9 cellular contexts compared by ENCODE assay signal in the genomic region with DNA sequence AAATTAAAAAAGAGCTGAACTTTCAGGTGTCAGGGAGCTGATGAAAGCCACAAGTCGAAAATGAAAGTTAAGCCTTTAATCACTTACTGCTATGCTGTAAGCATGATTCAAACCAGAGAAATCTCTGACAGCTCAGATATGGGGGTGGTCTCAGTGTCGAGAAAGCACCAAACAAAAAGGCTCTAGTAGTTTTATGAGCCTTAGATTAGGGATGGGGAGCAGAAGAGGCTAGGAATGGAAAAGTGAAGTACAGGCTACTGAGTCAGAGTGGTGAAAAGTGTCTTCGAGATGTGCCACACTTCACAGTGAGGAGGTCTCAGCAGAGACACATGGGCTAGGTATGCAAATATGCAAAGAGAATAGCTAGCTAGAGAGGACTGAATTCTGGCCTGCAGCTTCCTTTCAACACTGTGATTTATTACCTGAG.
DNase-seq lines count a peak whose midpoint lies in the region; ATAC-seq and TF ChIP-seq lines count a peak whose summit lies in the region.
"Had no signal": no experiment of that assay in that cellular context is flagged by ENCODE, and none has a peak within 500 bp of the region (broad histone marks: within the 10 kb centered on the region; RNA-seq: fewer than 3 reads in every experiment).

No MANE protein-coding gene starts in this region.

- CTCF ChIA-PET in activated naive CD4-positive, alpha-beta T cell treated with anti-CD3 and anti-CD28 coated beads for 36 hours (lab: Charles Lee), result interaction anchor here (0.8 kb wide), 1 partner anchor 33 kb away, joined by 3 read pairs; no protein-coding TSS in a partner anchor
- CTCF ChIA-PET in CD4-positive, alpha-beta T cell (lab: Charles Lee), result no interaction called here

- DNase-seq in GM03348 (ENCODE audit: low spot score) (peak; percentile 23), astrocyte of the hippocampus (ENCODE audit: low read depth, low spot score) (peak; percentile 17), epidermal melanocyte (ENCODE audit: insufficient read length, low spot score) (no peak)
- no peak for DNase-seq in central memory CD4-positive, alpha-beta T cell
- DNase-seq in activated naive CD4-positive, alpha-beta T cell treated with anti-CD3 and anti-CD28 coated beads for 36 hours, result no peak
- no peak for DNase-seq in CD4-positive, alpha-beta T cell
- DNase-seq: NCI-H1436 treated with DMSO at 0.1 percent for 48 hours had no signal

- H3K27me3 ChIP-seq in CD4-positive, alpha-beta T cell (ENCODE audit: control insufficient read depth, insufficient read depth, low read length), result no peaks in the 10 kb centered on the region

- TF ChIP-seq CTCF in CD4-positive, alpha-beta T cell (IDR thresholded peaks at IDR 0.05), result no peak

- peaks cover 2% of the 10 kb centered on the region for H3K9me3 Mint-ChIP-seq in activated naive CD4-positive, alpha-beta T cell treated with anti-CD3 and anti-CD28 coated beads for 36 hours
- H3K9me3 Mint-ChIP-seq in CD4-positive, alpha-beta T cell, result no peaks in the 10 kb centered on the region

- H3K27me3 Mint-ChIP-seq in activated naive CD4-positive, alpha-beta T cell treated with anti-CD3 and anti-CD28 coated beads for 36 hours (ENCODE audit: low read depth), result no peaks in the 10 kb centered on the region
- H3K27me3 Mint-ChIP-seq in CD4-positive, alpha-beta T cell, result no peaks in the 10 kb centered on the region

- no peaks in the 10 kb centered on the region for H3K4me1 Mint-ChIP-seq in activated naive CD4-positive, alpha-beta T cell treated with anti-CD3 and anti-CD28 coated beads for 36 hours (ENCODE audit: low read depth)
- no peaks in the 10 kb centered on the region for H3K4me1 Mint-ChIP-seq in CD4-positive, alpha-beta T cell (ENCODE audit: low read depth)

- ATAC-seq in GM19397 (IDR thresholded peaks at IDR 0.05; ENCODE audit: unreplicated experiment) (peak; percentile 98), HG03060 (IDR thresholded peaks at IDR 0.05; ENCODE audit: low read depth, unreplicated experiment) (peak; percentile 94)
- ATAC-seq in CD4-positive, alpha-beta T cell (ENCODE audit: poor library complexity), result no peak

- POLR2A ChIA-PET in CD4-positive, alpha-beta T cell (lab: Charles Lee), result no interaction called here

- H3K27ac Mint-ChIP-seq in activated naive CD4-positive, alpha-beta T cell treated with anti-CD3 and anti-CD28 coated beads for 36 hours, result no peak overlapping the region
- H3K27ac Mint-ChIP-seq in CD4-positive, alpha-beta T cell, result no peak overlapping the region

- no peak overlapping the region for H3K27ac ChIP-seq in CD4-positive, alpha-beta T cell (ENCODE audit: low read depth, low read length)

- no peaks in the 10 kb centered on the region for H3K9me3 ChIP-seq in CD4-positive, alpha-beta T cell (ENCODE audit: control insufficient read depth, low read length)

- no peaks in the 10 kb centered on the region for H3K36me3 Mint-ChIP-seq in activated naive CD4-positive, alpha-beta T cell treated with anti-CD3 and anti-CD28 coated beads for 36 hours (ENCODE audit: low read depth)
- no peaks in the 10 kb centered on the region for H3K36me3 Mint-ChIP-seq in CD4-positive, alpha-beta T cell (ENCODE audit: low read depth)

- H3K4me3 Mint-ChIP-seq in activated naive CD4-positive, alpha-beta T cell treated with anti-CD3 and anti-CD28 coated beads for 36 hours, result no peak overlapping the region
- H3K4me3 Mint-ChIP-seq in CD4-positive, alpha-beta T cell, result no peak overlapping the region

- intact Hi-C loops in activated naive CD4-positive, alpha-beta T cell treated with anti-CD3 and anti-CD28 coated beads for 36 hours (cut with micrococcal nuclease), result no loop called here
- intact Hi-C loops in CD4-positive, alpha-beta T cell (cut with DNase I, micrococcal nuclease), result no loop called here

Comparison
In these comparisons a context has a peak if more than half of its experiments do, and no peak if none do; other contexts are left out.
1. DNase-seq: peak in GM03348 (single experiment) and astrocyte of the hippocampus (single experiment); none in central memory CD4-positive, alpha-beta T cell (single experiment), epidermal melanocyte (single experiment), activated naive CD4-positive, alpha-beta T cell treated with anti-CD3 and anti-CD28 coated beads for 36 hours (single experiment) and CD4-positive, alpha-beta T cell (0 of 10).